Comparison of ENCODE assay signal across 8 cellular contexts in genomic region chr6:151451950-151452749, GRCh38. TPM values are rescaled to one million over a fixed set of nuclear protein-coding genes. Genes with fewer than 3 reads are reported as not detected.
DNase-seq lines count a peak whose midpoint lies in the region; ATAC-seq and TF ChIP-seq lines count a peak whose summit lies in the region.

TSS of gene RMND1 (minus strand) at chr6:151452126. CDS start at chr6:151445811, 6,315 bp downstream.

- DNase-seq in AG20443 (ENCODE audit: low spot score): peak; percentile 99
- DNase-seq in NCI-H510A (lab: John Stamatoyannopoulos, UW): peak; percentile 94
- peak; percentile 99 for DNase-seq in activated CD4-positive, alpha-beta T cell treated with anti-CD3 and anti-CD28 coated beads for 1 hour
- peak; percentile 97 for DNase-seq in cerebellum (ENCODE audit: low spot score)
- peak; percentile 100 for DNase-seq in islet precursor cell
- DNase-seq in stimulated activated CD4-positive, alpha-beta T cell treated with anti-CD3 and anti-CD28 coated beads, Interleukin-12 subunit alpha, Interleukin-12 subunit beta, amount 100 ng/mL, for 48 hours (ENCODE audit: low read depth in 2 of 3, low spot score in 1 of 3): peak; percentile 97 to 99 (median 99)

- TF ChIP-seq POLR2A in GM19099 (IDR thresholded peaks at IDR 0.05; ENCODE audit: extremely low read depth, insufficient read length, low read depth): peak; percentile 73

- ATAC-seq in HG03432 (IDR thresholded peaks at IDR 0.05; ENCODE audit: unreplicated experiment): peak; percentile 97

RNA-seq across cellular contexts. Expression of gene RMND1, which starts in this region (rescaled TPM):
- total RNA-seq in cerebellum: 29.5 TPM

Comparison
In these comparisons a context has a peak if more than half of its experiments do, and no peak if none do; other contexts are left out.
1. Peak in every context shown above with its lines: DNase-seq and ATAC-seq.